Comparison of ENCODE assay signal across 10 cellular contexts in genomic region chr10:117262296-117263293, GRCh38. TPM values are rescaled to one million over a fixed set of nuclear protein-coding genes. Genes with fewer than 3 reads are reported as not detected.
"Had no signal": no experiment of that assay in that cellular context is flagged by ENCODE, and none has a peak within 500 bp of the region (broad histone marks: within the 10 kb centered on the region; RNA-seq: fewer than 3 reads in every experiment).

No MANE protein-coding gene starts in this region.

- H3K9me3 ChIP-seq: breast epithelium, transverse colon had no signal

- H3K36me3 ChIP-seq: breast epithelium, transverse colon had no signal

- H3K4me3 ChIP-seq: breast epithelium, transverse colon had no signal

- ATAC-seq: activated CD4-positive, alpha-beta T cell treated with anti-CD3 and anti-CD28 coated beads for 36 hours; activated CD8-positive, alpha-beta T cell treated with anti-CD3 and anti-CD28 coated beads for 36 hours; stimulated activated memory B cell treated with anti-CD40 and anti-IgM and Interleukin-4, amounts not matched to agents 10 μg/mL and 1 μg/mL and 100 μg/mL, for 72 hours had no signal

- H3K4me1 ChIP-seq: breast epithelium, transverse colon had no signal

- DNase-seq: activated CD4-positive, alpha-beta T cell treated with anti-CD3 and anti-CD28 coated beads for 36 hours; activated CD8-positive, alpha-beta memory T cell treated with anti-CD3 and anti-CD28 coated beads, Interleukin-2, amount 50 U/mL, for 48 hours; activated CD8-positive, alpha-beta T cell treated with anti-CD3 and anti-CD28 coated beads for 36 hours; activated naive CD8-positive, alpha-beta T cell treated with anti-CD3 and anti-CD28 coated beads, Interleukin-2, amount 10 ng/mL, durations not matched to agents 7 days and 5 days; posterior cingulate gyrus; T-helper 2 cell; transverse colon had no signal

- H3K27ac ChIP-seq: breast epithelium, transverse colon had no signal

RNA-seq across cellular contexts. Expression of gene SLC18A2, which starts 21.7 kb away (rescaled TPM):
- total RNA-seq: myocyte had no signal
